In genomic region chr14:75499084-75499875, GRCh38 we compare ENCODE assay signal across 13 cellular contexts. TPM values are rescaled to one million over a fixed set of nuclear protein-coding genes. Genes with fewer than 3 reads are reported as not detected.
A peak's percentile ranks its signal among the peaks of the same experiment; 100 is the strongest.
DNase-seq lines count a peak whose midpoint lies in the region; ATAC-seq and TF ChIP-seq lines count a peak whose summit lies in the region.
"Had no signal": no experiment of that assay in that cellular context is flagged by ENCODE, and none has a peak within 500 bp of the region (broad histone marks: within the 10 kb centered on the region; RNA-seq: fewer than 3 reads in every experiment).

No MANE protein-coding gene starts in this region.

- intact Hi-C loops in activated CD8-positive, alpha-beta T cell treated with anti-CD3 and anti-CD28 coated beads for 36 hours (cut with micrococcal nuclease): loop anchor here (10.0 kb wide), 1 partner anchor 156 kb away; no protein-coding TSS in a partner anchor
- intact Hi-C loops in mucosa of descending colon (cut with DNase I, micrococcal nuclease): no loop called here

- H3K36me3 ChIP-seq in GM06990 (ENCODE audit: control insufficient read depth, insufficient read depth, low read length): no peaks in the 10 kb centered on the region
- H3K36me3 ChIP-seq in mucosa of descending colon (ENCODE audit: low read depth): no peaks in the 10 kb centered on the region
- H3K36me3 ChIP-seq: BE2C had no signal

- no peak for TF ChIP-seq CTCF in GM06990 (IDR thresholded peaks at IDR 0.05; ENCODE audit: insufficient read depth, low read length, poor library complexity, severe bottlenecking)
- TF ChIP-seq CTCF in activated CD8-positive, alpha-beta T cell treated with anti-CD3 and anti-CD28 coated beads for 36 hours (IDR thresholded peaks at IDR 0.05): no peak
- TF ChIP-seq CTCF in mucosa of descending colon (IDR thresholded peaks at IDR 0.05): no peak

- H3K4me3 ChIP-seq in GM06990 (replicated peaks; ENCODE audit: low read depth, low read length): no peak overlapping the region
- no peak overlapping the region for H3K4me3 ChIP-seq in mucosa of descending colon

- no peaks in the 10 kb centered on the region for H3K4me1 ChIP-seq in mucosa of descending colon (ENCODE audit: low read depth)
- H3K4me1 ChIP-seq: BE2C had no signal

- no peaks in the 10 kb centered on the region for H3K27me3 Mint-ChIP-seq in activated CD8-positive, alpha-beta T cell treated with anti-CD3 and anti-CD28 coated beads for 36 hours

- H3K4me1 Mint-ChIP-seq in activated CD8-positive, alpha-beta T cell treated with anti-CD3 and anti-CD28 coated beads for 36 hours (ENCODE audit: low read depth): peaks cover 41% of the 10 kb centered on the region

- ATAC-seq in GM19025 (IDR thresholded peaks at IDR 0.05; ENCODE audit: low read depth, unreplicated experiment): peak; percentile 40
- peak; percentile 51 for ATAC-seq in HG02840 (IDR thresholded peaks at IDR 0.05; ENCODE audit: low FRiP score, unreplicated experiment)
- ATAC-seq in activated CD8-positive, alpha-beta T cell treated with anti-CD3 and anti-CD28 coated beads for 36 hours: peak; percentile 56
- ATAC-seq in mucosa of descending colon: no peak
- ATAC-seq: PC-3 had no signal

- no peaks in the 10 kb centered on the region for H3K27me3 ChIP-seq in GM06990 (replicated peaks; ENCODE audit: control insufficient read depth, insufficient read depth, low read length)
- H3K27me3 ChIP-seq: BE2C had no signal

- H3K4me3 Mint-ChIP-seq in activated CD8-positive, alpha-beta T cell treated with anti-CD3 and anti-CD28 coated beads for 36 hours: no peak overlapping the region

- peak; percentile 71 for DNase-seq in GM06990 (ENCODE audit: extremely low read depth, insufficient read length)
- DNase-seq in activated CD8-positive, alpha-beta T cell treated with anti-CD3 and anti-CD28 coated beads for 36 hours: peak; percentile 63
- no peak for DNase-seq in mucosa of descending colon
- no peak for DNase-seq in NCI-H446 treated with DMSO at 0.1 percent for 48 hours (lab: John Stamatoyannopoulos, UW)
- DNase-seq in cortex of kidney (lab: John Stamatoyannopoulos, UW): no peak
- DNase-seq in NCI-H1105 treated with DMSO at 0.1 percent for 48 hours (lab: John Stamatoyannopoulos, UW): no peak
- DNase-seq: amygdala, BE2C, MV-4-11, PC-3 had no signal

- H3K27ac Mint-ChIP-seq in activated CD8-positive, alpha-beta T cell treated with anti-CD3 and anti-CD28 coated beads for 36 hours: peak overlapping the region; percentile 75

- CTCF ChIA-PET in activated CD8-positive, alpha-beta T cell treated with anti-CD3 and anti-CD28 coated beads for 36 hours (lab: Charles Lee): interaction anchor here (0.7 to 3.8 kb wide), 4 partner anchors 9 to 22 kb away, joined by 3 to 19 read pairs (median 3); no protein-coding TSS in a partner anchor

- no peaks in the 10 kb centered on the region for H3K36me3 Mint-ChIP-seq in activated CD8-positive, alpha-beta T cell treated with anti-CD3 and anti-CD28 coated beads for 36 hours (ENCODE audit: low read depth)

- POLR2A ChIA-PET in activated CD8-positive, alpha-beta T cell treated with anti-CD3 and anti-CD28 coated beads for 36 hours (lab: Charles Lee): interaction anchor here (1.1 kb wide), 1 partner anchor 23 kb away, joined by 3 read pairs; the partner anchor contains the start of gene BATF

- H3K9me3 Mint-ChIP-seq in activated CD8-positive, alpha-beta T cell treated with anti-CD3 and anti-CD28 coated beads for 36 hours: peaks cover 3% of the 10 kb centered on the region

- no peaks in the 10 kb centered on the region for H3K9me3 ChIP-seq in mucosa of descending colon
- H3K9me3 ChIP-seq: BE2C had no signal

RNA-seq across cellular contexts. Expression of gene BATF, which starts 23.0 kb away (rescaled TPM):
- total RNA-seq in activated CD8-positive, alpha-beta T cell treated with anti-CD3 and anti-CD28 coated beads for 36 hours: 10 to 100 TPM; 46.4 to 47.0 TPM
- total RNA-seq in mucosa of descending colon: 1 to 10 TPM; 1.7 to 3.0 (median 2.3) TPM
- total RNA-seq: kidney epithelial cell, PC-3 had no signal

Comparison
In these comparisons a context has a peak if more than half of its experiments do, and no peak if none do; other contexts are left out.
1. DNase-seq: peak in GM06990 (single experiment) and activated CD8-positive, alpha-beta T cell treated with anti-CD3 and anti-CD28 coated beads for 36 hours (single experiment); none in mucosa of descending colon (0 of 3), NCI-H446 treated with DMSO at 0.1 percent for 48 hours (single experiment), cortex of kidney (single experiment) and NCI-H1105 treated with DMSO at 0.1 percent for 48 hours (single experiment).
2. RNA of gene BATF, which starts 23.0 kb away (total RNA-seq): 46.4 to 47.0 TPM in activated CD8-positive, alpha-beta T cell treated with anti-CD3 and anti-CD28 coated beads for 36 hours; 1.7 to 3.0 TPM in mucosa of descending colon; every median in the first group is over 10 times any median in the second.